9 cellular contexts compared by ENCODE assay signal in the genomic region with DNA sequence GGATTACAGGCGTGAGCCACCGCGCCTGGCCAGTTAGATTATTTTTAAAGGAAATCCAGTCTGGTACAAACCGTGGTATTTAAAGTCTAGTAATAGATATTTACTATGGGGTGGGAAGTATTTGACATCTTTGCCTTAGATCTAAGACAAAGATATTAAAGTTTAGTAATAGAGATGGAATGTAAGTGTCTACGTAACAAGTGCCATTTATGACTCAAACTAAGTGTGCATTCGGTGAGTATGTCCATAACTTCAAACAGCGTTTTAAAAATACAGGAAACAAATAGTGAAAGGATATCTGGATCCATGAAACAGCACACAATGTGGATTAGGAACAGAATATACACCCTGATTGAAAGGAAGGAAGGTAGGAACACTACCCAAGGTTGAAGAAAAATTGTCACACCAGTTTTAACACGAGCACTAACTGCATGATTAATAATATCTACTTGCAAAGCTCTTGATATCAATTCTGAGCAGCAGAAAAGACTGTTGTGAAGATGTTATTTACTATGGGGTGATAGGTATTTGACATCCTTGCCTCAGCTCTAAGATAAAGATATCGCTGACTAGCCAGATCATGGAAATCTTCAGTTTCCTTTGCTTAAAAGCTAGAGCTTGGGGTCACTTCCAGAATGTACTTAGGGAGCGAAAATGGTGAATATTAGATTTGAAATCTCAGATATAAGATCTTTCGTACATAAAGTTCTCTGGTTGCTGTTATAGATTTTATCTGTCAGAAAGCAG. TPM values are rescaled to one million over a fixed set of nuclear protein-coding genes. Genes with fewer than 3 reads are reported as not detected.
A peak's percentile ranks its signal among the peaks of the same experiment; 100 is the strongest.
DNase-seq lines count a peak whose midpoint lies in the region; ATAC-seq and TF ChIP-seq lines count a peak whose summit lies in the region.
"Had no signal": no experiment of that assay in that cellular context is flagged by ENCODE, and none has a peak within 500 bp of the region (broad histone marks: within the 10 kb centered on the region; RNA-seq: fewer than 3 reads in every experiment).

No MANE protein-coding gene starts in this region.

- POLR2A ChIA-PET in PC-9 (lab: Charles Lee; ENCODE audit: unreplicated experiment): interaction anchor here (0.5 to 0.6 kb wide), 2 partner anchors 75 to 1934 kb away, joined by 3 to 4 read pairs; no protein-coding TSS in a partner anchor

- H3K4me2 ChIP-seq in PC-9 (peak overlapping the region; percentile 68), osteoblast (ENCODE audit: insufficient read depth, low read length) (peak overlapping the region; percentile 63)

- no peaks in the 10 kb centered on the region for H3K9me2 ChIP-seq in PC-9 (ENCODE audit: insufficient read depth)

- H3K27ac ChIP-seq in PC-9 (peak overlapping the region; percentile 82), osteoblast (ENCODE audit: low read depth, low read length) (peak overlapping the region; percentile 87)

- H2AFZ ChIP-seq in PC-9 (no peak overlapping the region), osteoblast (ENCODE audit: low read length) (no peak overlapping the region)

- H3F3A ChIP-seq in PC-9 (ENCODE audit: insufficient read depth, low read depth): peaks cover 14% of the 10 kb centered on the region

- no peaks in the 10 kb centered on the region for H3K9me3 ChIP-seq in PC-9 (ENCODE audit: insufficient read depth, low read depth)
- H3K9me3 ChIP-seq in osteoblast (ENCODE audit: low read depth, low read length): no peaks in the 10 kb centered on the region

- CTCF ChIA-PET in PC-9 (lab: Charles Lee): no interaction called here

- TSS peak; percentile 42 for BruUV-seq in PC-9 (replicated peaks; lab: Mats Ljungman, UMichigan)

- TF ChIP-seq CTCF in PC-9 (conservative IDR thresholded peaks at IDR 0.05) (no peak), osteoblast (IDR thresholded peaks at IDR 0.05; ENCODE audit: extremely low read depth, low read depth, low read length) (no peak)

- peaks cover 11% of the 10 kb centered on the region for H3K4me1 ChIP-seq in PC-9 (replicated peaks; ENCODE audit: insufficient read depth)
- H3K4me1 ChIP-seq in osteoblast (ENCODE audit: insufficient read depth, low read length): peaks cover 9% of the 10 kb centered on the region

- H3K36me3 ChIP-seq in PC-9 (ENCODE audit: low read depth) (0 out of 2 replicates have a peak, but pooled peaks cover 5% of the 10 kb centered on the region), osteoblast (ENCODE audit: insufficient read depth, low read length) (peaks cover 10% of the 10 kb centered on the region)

- intact Hi-C loops in PC-9 (cut with micrococcal nuclease; ENCODE audit: unreplicated experiment): loop anchor here (1.0 kb wide), 1 partner anchor 148 kb away; a partner anchor contains a TSS

- H4K20me1 ChIP-seq in PC-9 (ENCODE audit: insufficient read depth): peaks cover 5% of the 10 kb centered on the region; the same call in 1 of the 2 replicates
- peaks cover 47% of the 10 kb centered on the region for H4K20me1 ChIP-seq in osteoblast (ENCODE audit: insufficient read depth, low read length)

- H3K4me3 ChIP-seq in PC-9 (peak overlapping the region; percentile 24; the same call in 1 of the 2 replicates), osteoblast (ENCODE audit: insufficient read depth, low read length) (no peak overlapping the region)

- peak; percentile 90 for DNase-seq in EL
- DNase-seq in PC-9: peak in 1 of 2 experiments; percentile 89
- peak; percentile 19 for DNase-seq in dedifferentiated amniotic fluid mesenchymal stem cell (ENCODE audit: extremely low spot score)
- peak; percentile 77 for DNase-seq in osteoblast (ENCODE audit: insufficient read length, low spot score, missing footprints)
- DNase-seq in midbrain (lab: John Stamatoyannopoulos, UW): no peak
- DNase-seq in SHP77 (lab: John Stamatoyannopoulos, UW): no peak
- DNase-seq: hippocampal formation, occipital lobe had no signal

- no peaks in the 10 kb centered on the region for H3K27me3 ChIP-seq in PC-9 (ENCODE audit: insufficient read depth, low read depth)
- H3K27me3 ChIP-seq in osteoblast (ENCODE audit: insufficient read depth, low read length): no peaks in the 10 kb centered on the region

- ATAC-seq in HG02885 (IDR thresholded peaks at IDR 0.05; ENCODE audit: poor library complexity, unreplicated experiment): no peak

- H3K79me2 ChIP-seq in PC-9 (ENCODE audit: low read depth) (peaks cover 59% of the 10 kb centered on the region), osteoblast (ENCODE audit: insufficient read depth, low read length) (peaks cover 92% of the 10 kb centered on the region)

RNA-seq across cellular contexts. Expression of a gene that starts 48.7 kb away (rescaled TPM):
- total RNA-seq in PC-9 (2021): 21.5 and 23.4 TPM in 2 replicates
- total RNA-seq in osteoblast: 30.8 and 32.4 TPM in 2 replicates

Comparison
In these comparisons a context has a peak if more than half of its experiments do, and no peak if none do; other contexts are left out.
1. DNase-seq: peak in EL (single experiment), dedifferentiated amniotic fluid mesenchymal stem cell (single experiment) and osteoblast (single experiment); none in midbrain (single experiment) and SHP77 (0 of 2).